9 cellular contexts compared by ENCODE assay signal in the genomic region with DNA sequence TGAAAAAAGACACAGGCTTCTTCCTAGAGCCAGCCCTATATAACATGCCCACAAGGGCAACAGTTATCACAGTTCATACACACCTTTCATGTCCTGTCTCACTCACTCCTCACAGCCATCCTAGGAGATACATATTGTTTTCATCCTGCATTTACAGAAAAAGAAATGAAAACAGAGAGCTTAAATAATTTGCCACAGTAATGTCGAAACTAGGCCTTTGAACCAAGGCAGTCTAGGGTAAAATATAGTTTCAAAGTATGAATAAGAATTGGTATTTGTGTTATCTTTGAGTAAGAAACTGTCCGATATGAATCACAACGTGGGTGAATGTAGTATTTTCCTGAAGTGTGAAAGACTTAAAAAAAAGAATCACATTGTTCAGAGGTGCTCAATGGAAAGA.
DNase-seq lines count a peak whose midpoint lies in the region; ATAC-seq and TF ChIP-seq lines count a peak whose summit lies in the region.
"Had no signal": no experiment of that assay in that cellular context is flagged by ENCODE, and none has a peak within 500 bp of the region (broad histone marks: within the 10 kb centered on the region; RNA-seq: fewer than 3 reads in every experiment).

No MANE protein-coding gene starts in this region.

- no peak for TF ChIP-seq CTCF in GM12865 (IDR thresholded peaks at IDR 0.05; ENCODE audit: insufficient read depth, low read depth, low read length, missing control alignments)

- no peak overlapping the region for H3K4me3 ChIP-seq in GM12865 (ENCODE audit: low read depth, low read length)

- peak; percentile 71 for DNase-seq in GM12865 (ENCODE audit: low read depth)
- DNase-seq in NCI-H524 (lab: John Stamatoyannopoulos, UW), result no peak
- DNase-seq in activated CD4-positive, alpha-beta T cell treated with anti-CD3 and anti-CD28 coated beads for 4 hours, result no peak
- DNase-seq in NCI-H82 treated with DMSO at 0.1 percent for 48 hours (lab: John Stamatoyannopoulos, UW; ENCODE audit: unreplicated experiment), result no peak
- DNase-seq in hepatic stellate cell (ENCODE audit: low spot score), result no peak
- DNase-seq: activated naive CD8-positive, alpha-beta T cell treated with anti-CD3 and anti-CD28 coated beads for 36 hours had no signal

- ATAC-seq in GM19035 (IDR thresholded peaks at IDR 0.05; ENCODE audit: unreplicated experiment) (peak; percentile 97), HG02571 (IDR thresholded peaks at IDR 0.05; ENCODE audit: unreplicated experiment) (peak; percentile 87), HG03159 (IDR thresholded peaks at IDR 0.05; ENCODE audit: unreplicated experiment) (peak; percentile 90)
